Comparison of ENCODE assay signal across 17 cellular contexts in the genomic region with DNA sequence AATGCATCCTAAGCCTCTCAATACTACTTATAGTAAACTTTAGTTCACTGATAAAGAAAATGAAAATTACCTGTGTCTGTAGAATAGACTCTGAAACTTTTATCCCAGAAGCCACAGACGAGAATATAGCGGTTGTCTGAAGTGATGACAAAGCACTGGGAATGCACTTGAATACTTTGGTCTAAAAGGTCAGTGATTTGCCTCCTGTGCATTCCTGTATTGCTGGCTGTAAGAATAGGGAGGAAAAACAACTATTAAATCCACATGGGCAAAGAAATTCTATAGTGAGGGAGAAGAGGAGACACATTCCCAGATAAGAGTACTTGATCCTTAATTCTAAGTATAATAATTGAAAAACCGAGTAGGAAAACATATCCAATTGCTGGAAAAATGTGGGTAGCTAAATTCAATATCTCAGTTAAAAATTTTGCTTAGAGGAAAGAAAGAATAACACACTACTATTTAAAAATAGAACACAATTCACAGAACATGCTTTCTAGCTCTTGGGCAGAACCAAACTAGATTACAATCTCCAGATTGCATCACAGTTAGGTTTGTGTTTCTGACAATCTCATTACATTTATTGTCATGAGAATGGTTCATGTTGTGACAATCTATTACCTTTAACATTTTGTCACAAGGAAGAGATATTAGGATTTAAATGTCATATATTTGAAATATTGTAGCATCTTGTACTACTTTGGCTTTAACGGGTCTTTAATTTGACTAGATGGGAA.
DNase-seq lines count a peak whose midpoint lies in the region; ATAC-seq, FAIRE-seq and TF ChIP-seq lines count a peak whose summit lies in the region.
"Had no signal": no experiment of that assay in that cellular context is flagged by ENCODE, and none has a peak within 500 bp of the region (broad histone marks: within the 10 kb centered on the region; RNA-seq: fewer than 3 reads in every experiment).

No MANE protein-coding gene starts in this region.

- H3K4me1 ChIP-seq in endothelial cell of umbilical vein (ENCODE audit: control insufficient read depth, extremely low read depth, insufficient read depth, low read length) (peaks cover 44% of the 10 kb centered on the region), uterus (no peaks in the 10 kb centered on the region)
- H3K4me1 ChIP-seq: BLaER1 treated with 17β-estradiol and CSF1 and Interleukin-3, amounts not matched to agents 10 nM and 100 nM had no signal

- no peaks in the 10 kb centered on the region for H4K20me1 ChIP-seq in endothelial cell of umbilical vein (replicated peaks; ENCODE audit: control insufficient read depth, extremely low read depth, insufficient read depth, low read length)
- H4K20me1 ChIP-seq: BLaER1 treated with 17β-estradiol and CSF1 and Interleukin-3, amounts not matched to agents 10 nM and 100 nM had no signal

- no peak for TF ChIP-seq CTCF in endothelial cell of umbilical vein (IDR thresholded peaks at IDR 0.05; ENCODE audit: extremely low read depth in 1 of 2, insufficient read depth in 1 of 2, low read depth in 1 of 2, low read length in 2 of 2)
- TF ChIP-seq CTCF in nephron (IDR thresholded peaks at IDR 0.05; ENCODE audit: unreplicated experiment in 3 of 3) = no peak
- no peak for TF ChIP-seq CTCF in uterus (IDR thresholded peaks at IDR 0.05)

- no peak for ATAC-seq in HG03139 (IDR thresholded peaks at IDR 0.05; ENCODE audit: unreplicated experiment)
- ATAC-seq: activated CD4-positive, alpha-beta T cell treated with anti-CD3 and anti-CD28 coated beads for 36 hours; left cardiac atrium; naive thymus-derived CD4-positive, alpha-beta T cell; Panc1 had no signal

- no peaks in the 10 kb centered on the region for H3K36me3 ChIP-seq in endothelial cell of umbilical vein (ENCODE audit: control insufficient read depth in 2 of 2, extremely low read depth in 1 of 2, insufficient read depth in 2 of 2, low read length in 2 of 2)
- H3K36me3 ChIP-seq in uterus = no peaks in the 10 kb centered on the region
- H3K36me3 ChIP-seq: transverse colon had no signal

- H3K9me1 ChIP-seq in endothelial cell of umbilical vein (replicated peaks; ENCODE audit: control insufficient read depth, extremely low read depth, insufficient read depth, low read length) = no peaks in the 10 kb centered on the region

- H3K9me3 ChIP-seq in endothelial cell of umbilical vein (replicated peaks; ENCODE audit: control insufficient read depth, insufficient read depth, low read length) (no peaks in the 10 kb centered on the region), uterus (no peaks in the 10 kb centered on the region)
- H3K9me3 ChIP-seq: BLaER1 treated with 17β-estradiol and CSF1 and Interleukin-3, amounts not matched to agents 10 nM and 100 nM; transverse colon had no signal

- no peaks in the 10 kb centered on the region for H3K79me2 ChIP-seq in endothelial cell of umbilical vein (ENCODE audit: control insufficient read depth, insufficient read depth, low read length)

- H3K4me3 ChIP-seq in endothelial cell of umbilical vein (replicated peaks in 1 of 3; ENCODE audit: insufficient read depth in 1 of 3, low read depth in 1 of 3, low read length in 3 of 3) (no peak overlapping the region), uterus (no peak overlapping the region)
- H3K4me3 ChIP-seq: BLaER1 treated with 17β-estradiol and CSF1 and Interleukin-3, amounts not matched to agents 10 nM and 100 nM; transverse colon had no signal

- peak overlapping the region; percentile 21 for H3K4me2 ChIP-seq in endothelial cell of umbilical vein (ENCODE audit: insufficient read depth, low read length)
- H3K4me2 ChIP-seq: BLaER1 treated with 17β-estradiol and CSF1 and Interleukin-3, amounts not matched to agents 10 nM and 100 nM had no signal

- H3K4me1 Mint-ChIP-seq in nephron = peaks cover 9% of the 10 kb centered on the region
- no peaks in the 10 kb centered on the region for H3K4me1 Mint-ChIP-seq in activated CD4-positive, alpha-beta T cell treated with anti-CD3 and anti-CD28 coated beads, Interleukin-2, amount 10 ng/mL, durations not matched to agents 24 days and 14 days
- H3K4me1 Mint-ChIP-seq: activated CD4-positive, alpha-beta T cell treated with anti-CD3 and anti-CD28 coated beads for 36 hours; naive thymus-derived CD4-positive, alpha-beta T cell had no signal

- no TSS peak for BruUV-seq in endothelial cell of umbilical vein (replicated peaks; lab: Mats Ljungman, UMichigan)

- no peak overlapping the region for H2AFZ ChIP-seq in endothelial cell of umbilical vein (ENCODE audit: low read depth, low read length)

- H3K36me3 Mint-ChIP-seq in nephron (ENCODE audit: low read depth) = no peaks in the 10 kb centered on the region
- H3K36me3 Mint-ChIP-seq in activated CD4-positive, alpha-beta T cell treated with anti-CD3 and anti-CD28 coated beads, Interleukin-2, amount 10 ng/mL, durations not matched to agents 24 days and 14 days (ENCODE audit: low read depth) = peaks cover 6% of the 10 kb centered on the region

- no peak overlapping the region for H3K9ac ChIP-seq in endothelial cell of umbilical vein (replicated peaks; ENCODE audit: extremely low read depth, insufficient read depth, low read length)
- H3K9ac ChIP-seq: BLaER1 treated with 17β-estradiol and CSF1 and Interleukin-3, amounts not matched to agents 10 nM and 100 nM had no signal

- dilution Hi-C loops in endothelial cell of umbilical vein (cut with MboI; ENCODE audit: extremely low pct_ligation_motif_present, low sequenced_read_pairs) = no loop called here

- POLR2A ChIA-PET in endothelial cell of umbilical vein (lab: Charles Lee) = no interaction called here

- no peaks in the 10 kb centered on the region for H3K27me3 Mint-ChIP-seq in nephron (ENCODE audit: low read depth)
- H3K27me3 Mint-ChIP-seq in activated CD4-positive, alpha-beta T cell treated with anti-CD3 and anti-CD28 coated beads, Interleukin-2, amount 10 ng/mL, durations not matched to agents 24 days and 14 days = no peaks in the 10 kb centered on the region
- H3K27me3 Mint-ChIP-seq: activated CD4-positive, alpha-beta T cell treated with anti-CD3 and anti-CD28 coated beads for 36 hours; naive thymus-derived CD4-positive, alpha-beta T cell had no signal

- H3K27ac ChIP-seq in endothelial cell of umbilical vein (ENCODE audit: insufficient read depth, low read depth, low read length) (peak overlapping the region; percentile 24), uterus (no peak overlapping the region)
- H3K27ac ChIP-seq: BLaER1 treated with 17β-estradiol and CSF1 and Interleukin-3, amounts not matched to agents 10 nM and 100 nM had no signal

- no peak overlapping the region for H3K4me3 Mint-ChIP-seq in nephron
- H3K4me3 Mint-ChIP-seq in activated CD4-positive, alpha-beta T cell treated with anti-CD3 and anti-CD28 coated beads, Interleukin-2, amount 10 ng/mL, durations not matched to agents 24 days and 14 days = no peak overlapping the region
- H3K4me3 Mint-ChIP-seq: activated CD4-positive, alpha-beta T cell treated with anti-CD3 and anti-CD28 coated beads for 36 hours; naive thymus-derived CD4-positive, alpha-beta T cell had no signal

- FAIRE-seq in endothelial cell of umbilical vein (lab: Jason Lieb, UNC) = peak; percentile 77

- no peaks in the 10 kb centered on the region for H3K9me3 Mint-ChIP-seq in nephron
- H3K9me3 Mint-ChIP-seq in activated CD4-positive, alpha-beta T cell treated with anti-CD3 and anti-CD28 coated beads, Interleukin-2, amount 10 ng/mL, durations not matched to agents 24 days and 14 days = no peaks in the 10 kb centered on the region
- H3K9me3 Mint-ChIP-seq: naive thymus-derived CD4-positive, alpha-beta T cell had no signal

- H3K27ac Mint-ChIP-seq in nephron = peak overlapping the region in 2 of 3 experiments; percentile 39 to 51
- H3K27ac Mint-ChIP-seq in activated CD4-positive, alpha-beta T cell treated with anti-CD3 and anti-CD28 coated beads, Interleukin-2, amount 10 ng/mL, durations not matched to agents 24 days and 14 days = no peak overlapping the region
- H3K27ac Mint-ChIP-seq: activated CD4-positive, alpha-beta T cell treated with anti-CD3 and anti-CD28 coated beads for 36 hours; naive thymus-derived CD4-positive, alpha-beta T cell had no signal

- intact Hi-C loops in endothelial cell of umbilical vein (cut with micrococcal nuclease) = no loop called here
- intact Hi-C loops in uterus (cut with DNase I; ENCODE audit: low total_unique reads) = no loop called here
- intact Hi-C loops in activated CD4-positive, alpha-beta T cell treated with anti-CD3 and anti-CD28 coated beads, Interleukin-2, amount 10 ng/mL, durations not matched to agents 24 days and 14 days (cut with micrococcal nuclease) = no loop called here

- no peaks in the 10 kb centered on the region for H3K27me3 ChIP-seq in endothelial cell of umbilical vein (ENCODE audit: control insufficient read depth in 2 of 2, insufficient read depth in 2 of 2, low read length in 2 of 2)
- no peaks in the 10 kb centered on the region for H3K27me3 ChIP-seq in uterus
- H3K27me3 ChIP-seq: BLaER1 treated with 17β-estradiol and CSF1 and Interleukin-3, amounts not matched to agents 10 nM and 100 nM; transverse colon had no signal

- DNase-seq in Daoy (ENCODE audit: low read depth) (peak; percentile 6), OCI-M1 (lab: John Stamatoyannopoulos, UW) (peak; percentile 54), endothelial cell of umbilical vein (ENCODE audit: low read depth, low spot score) (peak; percentile 50), uterus (no peak)
- DNase-seq in activated CD4-positive, alpha-beta T cell treated with anti-CD3 and anti-CD28 coated beads, Interleukin-2, amount 10 ng/mL, durations not matched to agents 24 days and 14 days = no peak
- no peak for DNase-seq in activated CD4-positive, alpha-beta T cell treated with anti-CD3 and anti-CD28 coated beads for 4 hours
- DNase-seq: activated CD4-positive, alpha-beta T cell treated with anti-CD3 and anti-CD28 coated beads for 36 hours; activated T-cell treated with anti-CD3 and anti-CD28 coated beads, Interleukin-2, amount 50 U/mL, for 48 hours; head of caudate nucleus; left cardiac atrium; naive thymus-derived CD4-positive, alpha-beta T cell; NCI-H1694 treated with DMSO at 0.1 percent for 48 hours; transverse colon had no signal

- CTCF ChIA-PET in endothelial cell of umbilical vein (lab: Charles Lee) = interaction anchor here (1.1 to 1.3 kb wide), 2 partner anchors 12 to 13 kb away, joined by 4 to 5 read pairs; no protein-coding TSS in a partner anchor

- TF ChIP-seq POLR2A in endothelial cell of umbilical vein (IDR thresholded peaks at IDR 0.05; ENCODE audit: low read depth, low read length) (no peak), uterus (IDR thresholded peaks at IDR 0.05) (no peak)

TF ChIP-seq in endothelial cell of umbilical vein, 7 proteins besides CTCF, POLR2A, EP300 and RAD21:
- TF ChIP-seq MYC (IDR thresholded peaks at IDR 0.05; ENCODE audit: low read depth, low read length) (no peak), FOS (IDR thresholded peaks at IDR 0.05; ENCODE audit: borderline replicate concordance, insufficient read depth, low read length) (no peak), EZH2 (IDR thresholded peaks at IDR 0.05; ENCODE audit: borderline replicate concordance, low read depth, low read length, severe bottlenecking) (no peak), GATA2 (IDR thresholded peaks at IDR 0.05; ENCODE audit: insufficient read depth, insufficient read length, low read depth, low read length) (no peak), POLR2AphosphoS5 (IDR thresholded peaks at IDR 0.05; ENCODE audit: insufficient read depth, low read depth, low read length) (no peak)

Comparison
In these comparisons a context has a peak if more than half of its experiments do, and no peak if none do; other contexts are left out.
1. DNase-seq: peak in Daoy (single experiment), OCI-M1 (single experiment) and endothelial cell of umbilical vein (single experiment); none in uterus (0 of 2), activated CD4-positive, alpha-beta T cell treated with anti-CD3 and anti-CD28 coated beads, Interleukin-2, amount 10 ng/mL, durations not matched to agents 24 days and 14 days (single experiment) and activated CD4-positive, alpha-beta T cell treated with anti-CD3 and anti-CD28 coated beads for 4 hours (0 of 2).